Comparison of ENCODE assay signal across 23 cellular contexts in genomic region chr6:137590684-137591083, GRCh38.
DNase-seq lines count a peak whose midpoint lies in the region; ATAC-seq, FAIRE-seq and TF ChIP-seq lines count a peak whose summit lies in the region.
"Had no signal": no experiment of that assay in that cellular context is flagged by ENCODE, and none has a peak within 500 bp of the region (broad histone marks: within the 10 kb centered on the region; RNA-seq: fewer than 3 reads in every experiment).

No MANE protein-coding gene starts in this region.

- CTCF ChIA-PET in HEK293 (lab: Yijun Ruan, JAX) (interaction anchor here (0.5 to 3.2 kb wide), 13 partner anchors 11 to 1336 kb away, joined by 3 to 12 read pairs (median 4); partner anchors contain the start of gene IL20RA), GM12878 (lab: Yijun Ruan, JAX) (interaction anchor here (0.8 to 3.8 kb wide), 12 partner anchors 14 to 496 kb away, joined by 3 to 25 read pairs (median 4); no protein-coding TSS in a partner anchor)

- DNase-seq in DMS 273 (lab: John Stamatoyannopoulos, UW; ENCODE audit: unreplicated experiment) (peak; percentile 19), DMS 273 treated with DMSO at 0.1 percent for 48 hours (lab: John Stamatoyannopoulos, UW) (no peak), GM12878 (ENCODE audit: low read depth, low spot score) (no peak), NOMO-1 treated with dmso at 0.1 percent for 144 hours (lab: John Stamatoyannopoulos, UW; ENCODE audit: unreplicated experiment) (no peak), uterus (no peak)
- DNase-seq: AML-193; Caco-2; Calu3; CD4-positive, alpha-beta T cell; CD8-positive, alpha-beta T cell; DMS79 treated with DMSO at 0.1 percent for 48 hours; GF-D8 had no signal

- RAD21 ChIA-PET in GM12878 (lab: Charles Lee; ENCODE audit: unreplicated experiment) = interaction anchor here (0.6 to 3.1 kb wide), 7 partner anchors 9 to 514 kb away, joined by 3 to 14 read pairs (median 3); no protein-coding TSS in a partner anchor

- FAIRE-seq in GM12878 (lab: Jason Lieb, UNC) (no peak), colon (lab: Jason Lieb, UNC) (peak; percentile 10)
- FAIRE-seq: A549, D721Med, G401.6, GM12892, GM18507, GM19239 had no signal

- intact Hi-C loops in GM12878 (cut with micrococcal nuclease; ENCODE audit: unreplicated experiment) (no loop called here), uterus (cut with DNase I; ENCODE audit: low total_unique reads) (no loop called here)

- POLR2A ChIA-PET in HEK293 (lab: Yijun Ruan, JAX) (no interaction called here), GM12878 (lab: Charles Lee) (no interaction called here)

- SMC1A ChIA-PET in GM12878 (lab: Charles Lee; ENCODE audit: uncharacterized antibody, unreplicated experiment) = interaction anchor here (0.8 to 3.3 kb wide), 6 partner anchors 11 to 177 kb away, joined by 3 to 17 read pairs (median 3); no protein-coding TSS in a partner anchor

- no peak for TF ChIP-seq POLR2A in GM12878 (IDR thresholded peaks at IDR 0.05; ENCODE audit: low read depth, low read length)
- TF ChIP-seq POLR2A in uterus (IDR thresholded peaks at IDR 0.05) = no peak

- H3K9ac ChIP-seq in GM12878 (ENCODE audit: control insufficient read depth, insufficient read depth, low read length) = no peak overlapping the region
- H3K9ac ChIP-seq: BLaER1 treated with 17β-estradiol and CSF1 and Interleukin-3, amounts not matched to agents 10 nM and 100 nM had no signal

- TF ChIP-seq CTCF in HEK293 (tag by site-specific recombination; IDR thresholded peaks at IDR 0.05) (no peak), GM12878 (IDR thresholded peaks at IDR 0.05 in 2 of 3, conservative IDR thresholded peaks at IDR 0.05 in 1 of 3; ENCODE audit: control insufficient read depth in 2 of 3, extremely low read depth in 1 of 3, insufficient read depth in 1 of 3, low read depth in 3 of 3, low read length in 3 of 3) (no peak), uterus (IDR thresholded peaks at IDR 0.05) (no peak)

- H4K20me1 ChIP-seq in GM12878 (ENCODE audit: control insufficient read depth, insufficient read depth) = no peaks in the 10 kb centered on the region
- H4K20me1 ChIP-seq: BLaER1 treated with 17β-estradiol and CSF1 and Interleukin-3, amounts not matched to agents 10 nM and 100 nM had no signal

- H3K9me3 ChIP-seq in HEK293 (ENCODE audit: control insufficient read depth, insufficient read depth, low read depth, low read length) = no peaks in the 10 kb centered on the region
- H3K9me3 ChIP-seq in GM12878 (replicated peaks; ENCODE audit: control insufficient read depth, insufficient read depth, low read length) = peaks cover 2% of the 10 kb centered on the region; the same call in 2 of the 3 replicates
- H3K9me3 ChIP-seq in uterus = no peaks in the 10 kb centered on the region
- H3K9me3 ChIP-seq: Caco-2 had no signal

- no peaks in the 10 kb centered on the region for H3K79me2 ChIP-seq in GM12878 (ENCODE audit: control insufficient read depth, insufficient read depth, low read length)

- no peak overlapping the region for H3K4me3 ChIP-seq in HEK293 (ENCODE audit: low read depth, low read length)
- H3K4me3 ChIP-seq in GM12878 = no peak overlapping the region
- H3K4me3 ChIP-seq in uterus = no peak overlapping the region
- H3K4me3 ChIP-seq: A549; BLaER1 treated with 17β-estradiol and CSF1 and Interleukin-3, amounts not matched to agents 10 nM and 100 nM had no signal

- H3K4me1 ChIP-seq in HEK293 (ENCODE audit: control insufficient read depth, insufficient read depth, low read length) (no peaks in the 10 kb centered on the region), GM12878 (ENCODE audit: control insufficient read depth, insufficient read depth, low read length) (peaks cover 2% of the 10 kb centered on the region; the same call in 1 of the 2 replicates), uterus (no peaks in the 10 kb centered on the region)
- H3K4me1 ChIP-seq: A549; BLaER1 treated with 17β-estradiol and CSF1 and Interleukin-3, amounts not matched to agents 10 nM and 100 nM had no signal

- ATAC-seq in GM12878 = no peak
- ATAC-seq: A549; CD8-positive, alpha-beta T cell had no signal

- no peak overlapping the region for H3K4me2 ChIP-seq in GM12878 (ENCODE audit: control insufficient read depth, insufficient read depth)
- H3K4me2 ChIP-seq: A549; BLaER1 treated with 17β-estradiol and CSF1 and Interleukin-3, amounts not matched to agents 10 nM and 100 nM had no signal

- in situ Hi-C loops in GM12878 (cut with MboI) = no loop called here

- H3K27me3 ChIP-seq in GM12878 (replicated peaks in 1 of 2; ENCODE audit: control insufficient read depth in 2 of 2, insufficient read depth in 2 of 2, low read length in 1 of 2) = no peaks in the 10 kb centered on the region
- H3K27me3 ChIP-seq in uterus = no peaks in the 10 kb centered on the region
- H3K27me3 ChIP-seq: BLaER1 treated with 17β-estradiol and CSF1 and Interleukin-3, amounts not matched to agents 10 nM and 100 nM had no signal

- no peaks in the 10 kb centered on the region for H3K36me3 ChIP-seq in HEK293 (ENCODE audit: control insufficient read depth in 2 of 2, insufficient read depth in 1 of 2, low read length in 2 of 2)
- H3K36me3 ChIP-seq in GM12878 (ENCODE audit: control insufficient read depth in 2 of 2, insufficient read depth in 2 of 2, low read length in 1 of 2) = no peaks in the 10 kb centered on the region
- no peaks in the 10 kb centered on the region for H3K36me3 ChIP-seq in uterus
- H3K36me3 ChIP-seq: BLaER1 treated with 17β-estradiol and CSF1 and Interleukin-3, amounts not matched to agents 10 nM and 100 nM had no signal

- no peak overlapping the region for H2AFZ ChIP-seq in GM12878 (ENCODE audit: control insufficient read depth, low read depth, low read length)

- BruUV-seq in GM12878 (replicated peaks; lab: Mats Ljungman, UMichigan) = no TSS peak

- no peak overlapping the region for H3K27ac ChIP-seq in HEK293 (ENCODE audit: extremely low read depth, low read depth, low read length)
- no peak overlapping the region for H3K27ac ChIP-seq in GM12878 (ENCODE audit: control insufficient read depth, insufficient read depth)
- H3K27ac ChIP-seq in uterus = no peak overlapping the region
- H3K27ac ChIP-seq: 22Rv1; A549; BLaER1 treated with 17β-estradiol and CSF1 and Interleukin-3, amounts not matched to agents 10 nM and 100 nM; C4-2B had no signal

- TF ChIP-seq RAD21 in GM12878 (IDR thresholded peaks at IDR 0.05; ENCODE audit: insufficient read depth, low read depth, low read length) = no peak

- no peak for TF ChIP-seq EP300 in GM12878 (IDR thresholded peaks at IDR 0.05; ENCODE audit: borderline replicate concordance in 1 of 2, control insufficient read depth in 1 of 2, low read depth in 2 of 2, low read length in 2 of 2)

TF ChIP-seq in HEK293, 187 proteins besides CTCF, POLR2A, EP300 and RAD21:
- TF ChIP-seq ZNF514 (tag by site-specific recombination; IDR thresholded peaks at IDR 0.05) = no peak
- 0 out of 2 replicates have a peak, but pooled peaks have one; percentile 57 for TF ChIP-seq ZNF626 (tag by site-specific recombination; IDR thresholded peaks at IDR 0.05)
- TF ChIP-seq REPIN1 (tag by site-specific recombination; IDR thresholded peaks at IDR 0.05; ENCODE audit: low read depth) = no peak
- TF ChIP-seq ZNF211 (tag by site-specific recombination; IDR thresholded peaks at IDR 0.05; ENCODE audit: low read depth) = no peak
- no peak for TF ChIP-seq ZNF266 (tag by site-specific recombination; IDR thresholded peaks at IDR 0.05; ENCODE audit: low read depth)
- TF ChIP-seq SETDB1 (IDR thresholded peaks at IDR 0.05; ENCODE audit: insufficient read length, low read length) = peak; percentile 99
- TF ChIP-seq TRIM28 (IDR thresholded peaks at IDR 0.05; ENCODE audit: borderline replicate concordance, low read length) = 0 out of 2 replicates have a peak, but pooled peaks have one; percentile 32

TF ChIP-seq in GM12878, 131 proteins besides CTCF, POLR2A, EP300 and RAD21:
- TF ChIP-seq SRF (IDR thresholded peaks at IDR 0.05; ENCODE audit: low read depth in 2 of 2, low read length in 2 of 2) (no peak), POU2F2 (IDR thresholded peaks at IDR 0.05; ENCODE audit: borderline replicate concordance, low read depth, low read length) (no peak), CBX5 (IDR thresholded peaks at IDR 0.05; ENCODE audit: low read depth) (peak; percentile 74; the same call in 1 of the 2 replicates)
